34 cellular contexts compared by ENCODE assay signal in the genomic region with DNA sequence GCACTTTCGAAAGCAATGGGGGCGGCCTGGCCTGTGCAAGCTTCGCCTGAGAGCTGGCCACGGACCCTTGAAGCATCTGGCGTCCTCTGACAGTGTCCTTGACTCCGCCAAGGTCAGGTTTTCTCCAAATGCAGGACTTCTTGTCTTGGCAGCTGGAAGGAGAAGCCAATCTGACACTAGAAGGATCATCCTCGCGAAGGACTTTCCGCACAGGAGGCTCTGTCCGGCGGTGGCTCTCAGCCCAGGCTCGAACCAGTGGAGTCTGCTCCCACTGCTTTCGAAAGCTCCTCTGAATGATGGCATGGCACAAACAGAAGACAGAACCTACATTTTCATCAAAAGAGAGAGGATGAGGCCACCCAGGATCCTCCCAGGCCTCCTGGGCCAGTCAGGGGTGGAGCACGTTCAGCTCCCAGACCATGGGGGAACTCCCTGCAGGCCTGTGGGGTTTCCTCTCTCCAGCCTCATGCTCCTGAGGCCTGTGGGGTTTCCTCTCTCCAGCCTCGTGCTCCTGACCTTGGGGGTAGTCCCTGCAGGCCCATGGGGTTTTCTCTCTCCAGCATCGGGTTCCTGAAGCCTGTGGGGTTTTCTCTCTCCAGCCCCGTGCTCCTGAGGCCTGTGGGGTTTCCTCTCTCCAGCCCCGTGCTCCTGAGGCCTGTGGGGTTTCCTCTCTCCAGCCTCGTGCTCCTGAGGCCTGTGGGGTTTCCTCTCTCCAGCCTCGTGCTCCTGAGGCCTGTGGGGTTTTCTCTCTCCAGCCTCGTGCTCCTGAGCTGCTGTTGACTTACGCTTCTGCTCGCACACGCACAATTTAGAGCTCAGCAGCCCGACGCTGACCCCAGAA.
"Had no signal": no experiment of that assay in that cellular context is flagged by ENCODE, and none has a peak within 500 bp of the region (broad histone marks: within the 10 kb centered on the region; RNA-seq: fewer than 3 reads in every experiment).

No MANE protein-coding gene starts in this region.

- H3K9me3 ChIP-seq: adrenal gland, body of pancreas, Peyer's patch, SK-N-SH had no signal

- H3K36me3 Mint-ChIP-seq: activated CD4-positive, alpha-beta memory T cell treated with anti-CD3 and anti-CD28 coated beads for 36 hours; activated naive CD4-positive, alpha-beta T cell treated with anti-CD3 and anti-CD28 coated beads, Interleukin-2, amount 50 U/mL, for 72 hours had no signal

- H3K9me3 Mint-ChIP-seq: activated CD4-positive, alpha-beta memory T cell treated with anti-CD3 and anti-CD28 coated beads for 36 hours; activated naive CD4-positive, alpha-beta T cell treated with anti-CD3 and anti-CD28 coated beads for 36 hours; activated T-cell treated with anti-CD3 and anti-CD28 coated beads, Interleukin-2, amount 50 U/mL, for 4 hours had no signal

- H3K27me3 ChIP-seq: adrenal gland, body of pancreas, Peyer's patch, SJSA1 had no signal

- H3K27ac Mint-ChIP-seq: activated B cell treated with CpG ODN at 0.5 μM for 24 hours; activated CD4-positive, alpha-beta memory T cell treated with anti-CD3 and anti-CD28 coated beads for 36 hours; activated naive CD4-positive, alpha-beta T cell treated with anti-CD3 and anti-CD28 coated beads for 36 hours; activated naive CD4-positive, alpha-beta T cell treated with anti-CD3 and anti-CD28 coated beads, Interleukin-2, amount 50 U/mL, for 72 hours; activated T-helper 1 cell treated with anti-CD3 and anti-CD28 coated beads, Interleukin-12 subunit alpha, Interleukin-12 subunit beta, Interleukin-2, Interleukin-4 antibody, amounts not matched to agents 30 ng/mL and 10 ng/mL and 1 ng/mL, durations not matched to agents 14 hours and 24 hours and 36 hours; T-helper 1 cell treated with Interleukin-12 subunit alpha and Interleukin-12 subunit beta and Interleukin-4 antibody, amounts not matched to agents 30 μg/mL and 1 μg/mL, for 36 hours; T-helper 2 cell treated with Interferon-gamma antibody and Interleukin-4, amounts not matched to agents 5 μg/mL and 100 μg/mL, for 36 hours had no signal

- H3K4me2 ChIP-seq: KMS-11, SK-N-SH had no signal

- H3K36me3 ChIP-seq: adrenal gland, breast epithelium, Peyer's patch, SJSA1 had no signal

- H3K4me3 Mint-ChIP-seq: activated B cell treated with CpG ODN at 0.5 μM for 24 hours; activated CD4-positive, alpha-beta memory T cell treated with anti-CD3 and anti-CD28 coated beads for 36 hours; activated naive CD4-positive, alpha-beta T cell treated with anti-CD3 and anti-CD28 coated beads for 36 hours; activated T-cell treated with anti-CD3 and anti-CD28 coated beads, Interleukin-2, amount 50 U/mL, for 4 hours; activated T-helper 1 cell treated with anti-CD3 and anti-CD28 coated beads, Interleukin-12 subunit alpha, Interleukin-12 subunit beta, Interleukin-2, Interleukin-4 antibody, amounts not matched to agents 30 ng/mL and 10 ng/mL and 1 ng/mL, durations not matched to agents 14 hours and 24 hours and 36 hours; T-helper 1 cell treated with Interleukin-12 subunit alpha and Interleukin-12 subunit beta and Interleukin-4 antibody, amounts not matched to agents 30 μg/mL and 1 μg/mL, for 36 hours; T-helper 2 cell treated with Interferon-gamma antibody and Interleukin-4, amounts not matched to agents 5 μg/mL and 100 μg/mL, for 36 hours had no signal

- H3K4me1 ChIP-seq: adrenal gland, body of pancreas, breast epithelium, Peyer's patch, SJSA1 had no signal

- H3K4me1 Mint-ChIP-seq: activated B cell treated with CpG ODN at 0.5 μM for 24 hours had no signal

- H3K27me3 Mint-ChIP-seq: activated B cell treated with CpG ODN at 0.5 μM for 24 hours; activated CD4-positive, alpha-beta memory T cell treated with anti-CD3 and anti-CD28 coated beads for 36 hours had no signal

- H3K4me3 ChIP-seq: adrenal gland, body of pancreas, breast epithelium, Peyer's patch, SJSA1 had no signal

- H3K27ac ChIP-seq: adrenal gland, body of pancreas, breast epithelium, KMS-11, Peyer's patch, SJSA1 had no signal

- DNase-seq: activated B cell treated with CpG ODN at 0.5 μM for 24 hours; activated CD4-positive, alpha-beta memory T cell treated with anti-CD3 and anti-CD28 coated beads for 36 hours; activated CD4-positive, alpha-beta T cell treated with anti-CD3 and anti-CD28 coated beads for 4 hours; activated CD4-positive, alpha-beta T cell treated with anti-CD3 and anti-CD28 coated beads, Interleukin-2, amount 50 U/mL, for 1 hour; activated CD4-positive, CD25-positive, alpha-beta regulatory T cell treated with anti-CD3 and anti-CD28 coated beads, Interleukin-2, amount 50 U/mL, for 72 hours; activated gamma-delta T cell treated with Interleukin-2 at 50 U/mL for 16 hours; activated naive CD4-positive, alpha-beta T cell treated with anti-CD3 and anti-CD28 coated beads for 36 hours; activated T-cell treated with anti-CD3 and anti-CD28 coated beads for 4 hours; activated T-cell treated with anti-CD3 and anti-CD28 coated beads, Interleukin-2, amount 50 U/mL, for 4 hours; adrenal gland; body of pancreas; caudate nucleus; cerebellar nuclear complex; MM.1S; NCI-H1417; NCI-H187 treated with DMSO at 0.1 percent for 48 hours; NCI-H2081; NCI-H345; NCI-H510A; NCI-H526; NCI-H748 treated with DMSO at 0.1 percent for 48 hours; NK-92 treated with Interleukin-12 subunit alpha and Interleukin-12 subunit beta, amount 100 ng/mL, for 24 hours; PC-3; Peyer's patch; RPMI8226; SHP77 treated with DMSO at 0.1 percent for 48 hours; SK-N-SH had no signal

- H3K9ac ChIP-seq: KMS-11, SK-N-SH had no signal

- ATAC-seq: activated T-cell treated with anti-CD3 and anti-CD28 coated beads, Interleukin-2, amount 50 U/mL, for 4 hours; body of pancreas; PC-3 had no signal
